7 cellular contexts compared by ENCODE assay signal in the genomic region with DNA sequence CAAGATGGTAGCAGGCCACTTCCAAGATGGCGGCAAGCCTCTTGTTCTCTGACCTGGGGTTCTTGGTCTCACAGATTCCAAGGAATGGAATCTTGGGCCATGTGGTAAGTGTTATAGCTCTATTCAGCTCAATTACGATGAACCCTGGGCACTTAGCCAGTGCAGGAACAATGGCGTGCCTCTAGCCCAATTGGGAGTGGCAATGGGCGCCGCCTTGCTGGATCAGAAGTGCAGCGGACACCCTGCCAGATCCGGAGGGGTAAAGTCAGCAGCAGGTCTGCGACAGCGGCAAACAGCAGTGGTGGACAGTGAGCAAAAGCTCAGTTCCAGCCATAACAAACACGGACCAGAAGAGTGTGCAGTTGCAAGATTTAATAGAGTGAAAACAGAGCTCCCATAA.
DNase-seq lines count a peak whose midpoint lies in the region; ATAC-seq and TF ChIP-seq lines count a peak whose summit lies in the region.
"Not testable (repeated sequence)": the region's sequence is repeated elsewhere in the genome, so short reads cannot be mapped to it uniquely, and the experiment has no call there.

No MANE protein-coding gene starts in this region.

- intact Hi-C loops in mucosa of descending colon (cut with DNase I, micrococcal nuclease): not testable (repeated sequence)

- peak overlapping the region; percentile 78 for H3K27ac Mint-ChIP-seq in neural crest cell (ENCODE audit: unreplicated experiment)

- not testable (repeated sequence) for H3K36me3 ChIP-seq in BE2C; mucosa of descending colon (ENCODE audit: low read depth)

- ATAC-seq in esophagus mucosa: peak; percentile 85
- ATAC-seq in mucosa of descending colon: peak; percentile 23

- not testable (repeated sequence) for H3K27me3 Mint-ChIP-seq in neural crest cell (ENCODE audit: low read depth)

- H3K4me1 ChIP-seq in BE2C; mucosa of descending colon (ENCODE audit: low read depth): not testable (repeated sequence)

- H3K4me3 Mint-ChIP-seq in neural crest cell: not testable (repeated sequence)

- H3K27me3 ChIP-seq in BE2C: not testable (repeated sequence)

- not testable (repeated sequence) for TF ChIP-seq RAD21 in Ishikawa (IDR thresholded peaks at IDR 0.05; ENCODE audit: low read depth)

- not testable (repeated sequence) for H3K4me3 ChIP-seq in BE2C (ENCODE audit: low read depth, low read length); mucosa of descending colon

- TF ChIP-seq CTCF in BE2C (IDR thresholded peaks at IDR 0.05; ENCODE audit: low read depth, low read length); mucosa of descending colon (IDR thresholded peaks at IDR 0.05); neural crest cell (conservative IDR thresholded peaks at IDR 0.05): not testable (repeated sequence)

- peaks cover 24% of the 10 kb centered on the region for H3K36me3 Mint-ChIP-seq in neural crest cell (ENCODE audit: low read depth)

- peaks cover 19% of the 10 kb centered on the region for H3K9me3 Mint-ChIP-seq in neural crest cell

- H3K9me3 ChIP-seq in BE2C, mucosa of descending colon: not testable (repeated sequence)

- DNase-seq in BE2C (peak; percentile 6), NCI-H2029 (lab: John Stamatoyannopoulos, UW) (peak; percentile 12), NCI-H748 (lab: John Stamatoyannopoulos, UW; ENCODE audit: unreplicated experiment) (peak; percentile 47), mucosa of descending colon (peak in 1 of 3 donors; percentile 40)
- DNase-seq in neural crest cell (ENCODE audit: low read depth, low spot score): not testable (repeated sequence)

- TF ChIP-seq EP300 in Ishikawa (IDR thresholded peaks at IDR 0.05; ENCODE audit: borderline replicate concordance): not testable (repeated sequence)

- H3K4me1 Mint-ChIP-seq in neural crest cell: not testable (repeated sequence)

TF ChIP-seq in Ishikawa, 13 proteins besides CTCF, POLR2A, EP300 and RAD21:
- peak; percentile 49 for TF ChIP-seq NFIC (IDR thresholded peaks at IDR 0.05)
